11 cellular contexts compared by ENCODE assay signal in the genomic region with DNA sequence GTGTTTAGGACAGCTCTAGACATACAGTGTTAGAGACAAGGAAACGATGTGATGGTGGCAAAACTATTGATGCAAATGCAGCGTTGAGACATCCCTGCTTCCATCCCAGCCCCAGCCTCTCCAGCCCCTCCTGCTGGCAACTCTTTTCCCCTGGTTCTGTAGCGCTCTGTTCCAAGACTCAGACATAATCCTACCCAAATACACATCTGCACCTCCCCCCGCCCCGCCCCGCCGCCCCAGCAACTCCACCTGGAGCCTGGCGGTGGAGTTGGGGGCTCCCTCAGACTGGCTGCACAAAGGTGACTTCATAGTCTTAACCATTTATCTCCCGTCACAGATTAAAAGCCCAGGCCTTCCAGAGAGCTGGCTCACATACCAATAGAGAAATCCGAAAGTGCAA. TPM values are rescaled to one million over a fixed set of nuclear protein-coding genes. Genes with fewer than 3 reads are reported as not detected.
DNase-seq lines count a peak whose midpoint lies in the region; ATAC-seq and TF ChIP-seq lines count a peak whose summit lies in the region.
"Had no signal": no experiment of that assay in that cellular context is flagged by ENCODE, and none has a peak within 500 bp of the region (broad histone marks: within the 10 kb centered on the region; RNA-seq: fewer than 3 reads in every experiment).

No MANE protein-coding gene starts in this region.

- H3K4me1 ChIP-seq in SJCRH30: no peaks in the 10 kb centered on the region
- H3K4me1 ChIP-seq in ovary (ENCODE audit: insufficient read depth): peaks cover 2% of the 10 kb centered on the region
- H3K4me1 ChIP-seq: HAP-1 had no signal

- ATAC-seq in HG02642 (IDR thresholded peaks at IDR 0.05; ENCODE audit: poor library complexity, unreplicated experiment) (no peak), HG02973 (IDR thresholded peaks at IDR 0.05; ENCODE audit: unreplicated experiment) (no peak)
- ATAC-seq: naive thymus-derived CD4-positive, alpha-beta T cell had no signal

- no peaks in the 10 kb centered on the region for H3K36me3 ChIP-seq in SJCRH30
- no peaks in the 10 kb centered on the region for H3K36me3 ChIP-seq in ovary
- H3K36me3 ChIP-seq: HAP-1 had no signal

- intact Hi-C loops in ovary (cut with DNase I): no loop called here

- 47 to 49% (median 47%) methylated on average over 10 of the region's 10 CpGs for WGBS in ovary, 3 donors

- TF ChIP-seq POLR2A in ovary (IDR thresholded peaks at IDR 0.05): no peak

- TF ChIP-seq CTCF in GM12873 (IDR thresholded peaks at IDR 0.05; ENCODE audit: insufficient read depth, low read depth, low read length, missing control alignments): peak; percentile 15
- no peak for TF ChIP-seq CTCF in ovary (IDR thresholded peaks at IDR 0.05)

- no peak overlapping the region for H3K4me3 ChIP-seq in SJCRH30
- no peak overlapping the region for H3K4me3 ChIP-seq in ovary
- H3K4me3 ChIP-seq: HAP-1 had no signal

- 0 out of 2 replicates have a peak, but pooled peaks cover 4% of the 10 kb centered on the region for H3K9me3 ChIP-seq in SJCRH30 (replicated peaks)
- H3K9me3 ChIP-seq in ovary: no peaks in the 10 kb centered on the region
- H3K9me3 ChIP-seq: HAP-1 had no signal

- DNase-seq in SJCRH30 (peak; percentile 38 to 60), glomerular visceral epithelial cell (ENCODE audit: extremely low spot score) (peak; percentile 22), pons (ENCODE audit: low spot score) (peak; percentile 11), ovary (no peak), SKM-1 (lab: John Stamatoyannopoulos, UW; ENCODE audit: unreplicated experiment) (no peak)
- DNase-seq: Kasumi-1; naive thymus-derived CD4-positive, alpha-beta T cell had no signal

- no peaks in the 10 kb centered on the region for H3K27me3 ChIP-seq in SJCRH30
- H3K27me3 ChIP-seq in ovary: no peaks in the 10 kb centered on the region

- H3K27ac ChIP-seq in SJCRH30: no peak overlapping the region
- H3K27ac ChIP-seq in ovary: no peak overlapping the region

- TF ChIP-seq EP300 in ovary (IDR thresholded peaks at IDR 0.05): no peak

RNA-seq across cellular contexts. Expression of gene SEC22A, which starts 7.2 kb away (rescaled TPM):
- 30.9 and 35.3 TPM in 2 replicates for total RNA-seq in SJCRH30 (2014; rRNA removed; shearing (Covaris generic))
- 10 to 100 TPM; 12.5 to 45.3 (median 19.9) TPM for total RNA-seq in ovary
- 10 to 100 TPM; 10.2 to 25.6 TPM for polyA plus RNA-seq in ovary

Comparison
In these comparisons a context has a peak if more than half of its experiments do, and no peak if none do; other contexts are left out.
1. DNase-seq: peak in SJCRH30 (2 of 2), glomerular visceral epithelial cell (single experiment) and pons (single experiment); none in ovary (0 of 5) and SKM-1 (single experiment).